23 cellular contexts compared by ENCODE assay signal in genomic region chr20:38864662-38865061, GRCh38. TPM values are rescaled to one million over a fixed set of nuclear protein-coding genes. Genes with fewer than 3 reads are reported as not detected.
A peak's percentile ranks its signal among the peaks of the same experiment; 100 is the strongest.
DNase-seq lines count a peak whose midpoint lies in the region; ATAC-seq, FAIRE-seq and TF ChIP-seq lines count a peak whose summit lies in the region.
"Had no signal": no experiment of that assay in that cellular context is flagged by ENCODE, and none has a peak within 500 bp of the region (broad histone marks: within the 10 kb centered on the region; RNA-seq: fewer than 3 reads in every experiment).

No MANE protein-coding gene starts in this region.

- no peak for TF ChIP-seq POLR2A in GM12878 (IDR thresholded peaks at IDR 0.05; ENCODE audit: low read depth, low read length)

- WGBS in GM12878 (ENCODE audit: insufficient coverage, insufficient replicate concordance, low lambda C conversion rate, missing lambda C conversion rate) = 80% methylated on average over 5 of the region's 5 CpGs

- no peak overlapping the region for H2AFZ ChIP-seq in GM12878 (ENCODE audit: control insufficient read depth, low read depth, low read length)

- SMC1A ChIA-PET in GM12878 (lab: Charles Lee; ENCODE audit: uncharacterized antibody, unreplicated experiment) = interaction anchor here (7.8 to 13.6 kb wide), 3 partner anchors 12 to 56 kb away, joined by 111 to 248 read pairs (median 120); partner anchors contain the start of gene PPP1R16B

- H3K4me1 Mint-ChIP-seq in activated naive CD8-positive, alpha-beta T cell treated with anti-CD3 and anti-CD28 coated beads, Interleukin-2, amount 50 U/mL, for 24 hours = peaks cover 73% of the 10 kb centered on the region
- peaks cover 47% of the 10 kb centered on the region for H3K4me1 Mint-ChIP-seq in activated naive CD8-positive, alpha-beta T cell treated with anti-CD3 and anti-CD28 coated beads for 36 hours
- H3K4me1 Mint-ChIP-seq in stimulated activated effector memory CD8-positive, alpha-beta T cell treated with anti-CD3 and anti-CD28 coated beads, Interleukin-12 subunit alpha, Interleukin-12 subunit beta, amount 100 ng/mL, for 72 hours = peaks cover 71% of the 10 kb centered on the region
- H3K4me1 Mint-ChIP-seq in Calu3 (ENCODE audit: low read depth, unreplicated experiment) = peaks cover 8% of the 10 kb centered on the region

- TF ChIP-seq RAD21 in GM12878 (IDR thresholded peaks at IDR 0.05; ENCODE audit: insufficient read depth, low read depth, low read length) = no peak

- no peak overlapping the region for H3K4me3 ChIP-seq in GM12878
- H3K4me3 ChIP-seq: HAP-1, SJCRH30 had no signal

- POLR2A ChIA-PET in GM12878 (lab: Charles Lee) = interaction anchor here (0.7 to 6.9 kb wide), 3 partner anchors 8 to 124 kb away, joined by 3 to 67 read pairs (median 11); no protein-coding TSS in a partner anchor

- peak overlapping the region; percentile 81 for H3K27ac Mint-ChIP-seq in activated naive CD8-positive, alpha-beta T cell treated with anti-CD3 and anti-CD28 coated beads, Interleukin-2, amount 50 U/mL, for 24 hours
- H3K27ac Mint-ChIP-seq in activated naive CD8-positive, alpha-beta T cell treated with anti-CD3 and anti-CD28 coated beads for 36 hours = no peak overlapping the region
- peak overlapping the region; percentile 96 for H3K27ac Mint-ChIP-seq in stimulated activated effector memory CD8-positive, alpha-beta T cell treated with anti-CD3 and anti-CD28 coated beads, Interleukin-12 subunit alpha, Interleukin-12 subunit beta, amount 100 ng/mL, for 72 hours
- H3K27ac Mint-ChIP-seq in Calu3 (ENCODE audit: unreplicated experiment) = no peak overlapping the region
- H3K27ac Mint-ChIP-seq: type B pancreatic cell had no signal

- in situ Hi-C loops in GM12878 (cut with MboI) = no loop called here

- H3K9me3 ChIP-seq in GM12878 (replicated peaks; ENCODE audit: control insufficient read depth, insufficient read depth, low read length) = no peaks in the 10 kb centered on the region
- H3K9me3 ChIP-seq: HAP-1, SJCRH30 had no signal

- no peak for ATAC-seq in activated naive CD8-positive, alpha-beta T cell treated with anti-CD3 and anti-CD28 coated beads, Interleukin-2, amount 50 U/mL, for 24 hours
- ATAC-seq in GM12878 = no peak
- no peak for ATAC-seq in stimulated activated effector memory CD8-positive, alpha-beta T cell treated with anti-CD3 and anti-CD28 coated beads, Interleukin-12 subunit alpha, Interleukin-12 subunit beta, amount 100 ng/mL, for 72 hours
- no peak for ATAC-seq in HG02840 (IDR thresholded peaks at IDR 0.05; ENCODE audit: low FRiP score, unreplicated experiment)

- no peaks in the 10 kb centered on the region for H4K20me1 ChIP-seq in GM12878 (ENCODE audit: control insufficient read depth, insufficient read depth)

- TF ChIP-seq CTCF in GM12878 (IDR thresholded peaks at IDR 0.05 in 2 of 3, conservative IDR thresholded peaks at IDR 0.05 in 1 of 3; ENCODE audit: control insufficient read depth in 2 of 3, extremely low read depth in 1 of 3, insufficient read depth in 1 of 3, low read depth in 3 of 3, low read length in 3 of 3) = no peak
- no peak for TF ChIP-seq CTCF in Calu3 (IDR thresholded peaks at IDR 0.05; ENCODE audit: unreplicated experiment)

- H3K36me3 ChIP-seq in GM12878 (ENCODE audit: control insufficient read depth in 2 of 2, insufficient read depth in 2 of 2, low read length in 1 of 2) = peaks cover 5 to 9% of the 10 kb centered on the region in 2 experiments
- H3K36me3 ChIP-seq: HAP-1, SJCRH30 had no signal

- BruUV-seq in GM12878 (replicated peaks; lab: Mats Ljungman, UMichigan) (no TSS peak), Calu3 (replicated peaks; lab: Mats Ljungman, UMichigan) (no TSS peak)

- peaks cover 30% of the 10 kb centered on the region for H3K36me3 Mint-ChIP-seq in activated naive CD8-positive, alpha-beta T cell treated with anti-CD3 and anti-CD28 coated beads, Interleukin-2, amount 50 U/mL, for 24 hours (ENCODE audit: low read depth)
- peaks cover 7% of the 10 kb centered on the region for H3K36me3 Mint-ChIP-seq in activated naive CD8-positive, alpha-beta T cell treated with anti-CD3 and anti-CD28 coated beads for 36 hours
- peaks cover 53% of the 10 kb centered on the region for H3K36me3 Mint-ChIP-seq in stimulated activated effector memory CD8-positive, alpha-beta T cell treated with anti-CD3 and anti-CD28 coated beads, Interleukin-12 subunit alpha, Interleukin-12 subunit beta, amount 100 ng/mL, for 72 hours
- no peaks in the 10 kb centered on the region for H3K36me3 Mint-ChIP-seq in Calu3 (ENCODE audit: insufficient read depth, unreplicated experiment)
- H3K36me3 Mint-ChIP-seq: type B pancreatic cell had no signal

- H3K9ac ChIP-seq in GM12878 (ENCODE audit: control insufficient read depth, insufficient read depth, low read length) = peak overlapping the region; percentile 5; the same call in 1 of the 2 replicates

- H3K9me3 Mint-ChIP-seq in activated naive CD8-positive, alpha-beta T cell treated with anti-CD3 and anti-CD28 coated beads, Interleukin-2, amount 50 U/mL, for 24 hours = no peaks in the 10 kb centered on the region
- no peaks in the 10 kb centered on the region for H3K9me3 Mint-ChIP-seq in activated naive CD8-positive, alpha-beta T cell treated with anti-CD3 and anti-CD28 coated beads for 36 hours
- H3K9me3 Mint-ChIP-seq in stimulated activated effector memory CD8-positive, alpha-beta T cell treated with anti-CD3 and anti-CD28 coated beads, Interleukin-12 subunit alpha, Interleukin-12 subunit beta, amount 100 ng/mL, for 72 hours = no peaks in the 10 kb centered on the region
- no peaks in the 10 kb centered on the region for H3K9me3 Mint-ChIP-seq in Calu3 (ENCODE audit: low read depth, unreplicated experiment)
- H3K9me3 Mint-ChIP-seq: type B pancreatic cell had no signal

- CTCF ChIA-PET in GM12878 (lab: Yijun Ruan, JAX) (interaction anchor here (0.7 kb wide), 1 partner anchor 28 kb away, joined by 4 read pairs; no protein-coding TSS in a partner anchor), Calu3 (lab: Charles Lee) (no interaction called here)

- peaks cover 68% of the 10 kb centered on the region for H3K4me1 ChIP-seq in GM12878 (ENCODE audit: control insufficient read depth, insufficient read depth, low read length)
- H3K4me1 ChIP-seq: HAP-1, SJCRH30 had no signal

- FAIRE-seq in GM12878 (lab: Jason Lieb, UNC) = no peak
- FAIRE-seq: bronchial epithelial cell had no signal

- H3K27me3 ChIP-seq in GM12878 (replicated peaks in 1 of 2; ENCODE audit: control insufficient read depth in 2 of 2, insufficient read depth in 2 of 2, low read length in 1 of 2) = no peaks in the 10 kb centered on the region
- H3K27me3 ChIP-seq: SJCRH30 had no signal

- peak overlapping the region; percentile 67 for H3K4me2 ChIP-seq in GM12878 (ENCODE audit: control insufficient read depth, insufficient read depth)

- H3K27me3 Mint-ChIP-seq in activated naive CD8-positive, alpha-beta T cell treated with anti-CD3 and anti-CD28 coated beads, Interleukin-2, amount 50 U/mL, for 24 hours = no peaks in the 10 kb centered on the region
- H3K27me3 Mint-ChIP-seq in activated naive CD8-positive, alpha-beta T cell treated with anti-CD3 and anti-CD28 coated beads for 36 hours = no peaks in the 10 kb centered on the region
- H3K27me3 Mint-ChIP-seq in Calu3 (ENCODE audit: unreplicated experiment) = no peaks in the 10 kb centered on the region

- no peak for DNase-seq in activated naive CD8-positive, alpha-beta T cell treated with anti-CD3 and anti-CD28 coated beads, Interleukin-2, amount 50 U/mL, for 24 hours
- DNase-seq in activated naive CD8-positive, alpha-beta T cell treated with anti-CD3 and anti-CD28 coated beads for 36 hours = no peak
- DNase-seq in NCI-H69 (lab: John Stamatoyannopoulos, UW) (peak; percentile 11), GM12878 (ENCODE audit: low read depth, low spot score) (no peak), NCI-H2107 (lab: John Stamatoyannopoulos, UW) (no peak), Calu3 (no peak)
- no peak for DNase-seq in stimulated activated effector memory CD8-positive, alpha-beta T cell treated with anti-CD3 and anti-CD28 coated beads, Interleukin-12 subunit alpha, Interleukin-12 subunit beta, amount 100 ng/mL, for 72 hours (ENCODE audit: low spot score in 2 of 2)
- DNase-seq: activated effector memory CD4-positive, alpha-beta T cell treated with anti-CD3 and anti-CD28 coated beads, Interleukin-2, amount 50 U/mL, for 16 hours; DMS79; hypothalamus; islet precursor cell; Kasumi-1; NCI-H524 treated with DMSO at 0.1 percent for 48 hours; SJCRH30; stimulated activated CD4-positive, alpha-beta T cell treated with anti-CD3 and anti-CD28 coated beads, Interleukin-4, amount 100 ng/mL, for 4 hours; T1000 had no signal

- H3K27ac ChIP-seq in GM12878 (ENCODE audit: control insufficient read depth, insufficient read depth) = peak overlapping the region; percentile 97
- H3K27ac ChIP-seq: epithelial cell of prostate, SJCRH30 had no signal

- intact Hi-C loops in GM12878 (cut with micrococcal nuclease; ENCODE audit: unreplicated experiment) = no loop called here
- intact Hi-C loops in Calu3 (cut with micrococcal nuclease; ENCODE audit: unreplicated experiment) = no loop called here

- RAD21 ChIA-PET in GM12878 (lab: Charles Lee; ENCODE audit: unreplicated experiment) = interaction anchor here (0.6 to 10.1 kb wide), 5 partner anchors 10 to 57 kb away, joined by 3 to 116 read pairs (median 50); partner anchors contain the start of gene PPP1R16B

- H3K4me3 Mint-ChIP-seq in activated naive CD8-positive, alpha-beta T cell treated with anti-CD3 and anti-CD28 coated beads, Interleukin-2, amount 50 U/mL, for 24 hours = no peak overlapping the region
- no peak overlapping the region for H3K4me3 Mint-ChIP-seq in activated naive CD8-positive, alpha-beta T cell treated with anti-CD3 and anti-CD28 coated beads for 36 hours
- peak overlapping the region; percentile 68 for H3K4me3 Mint-ChIP-seq in stimulated activated effector memory CD8-positive, alpha-beta T cell treated with anti-CD3 and anti-CD28 coated beads, Interleukin-12 subunit alpha, Interleukin-12 subunit beta, amount 100 ng/mL, for 72 hours
- H3K4me3 Mint-ChIP-seq in Calu3 (ENCODE audit: low read depth, unreplicated experiment) = no peak overlapping the region
- H3K4me3 Mint-ChIP-seq: type B pancreatic cell had no signal

- no peak for TF ChIP-seq EP300 in GM12878 (IDR thresholded peaks at IDR 0.05; ENCODE audit: borderline replicate concordance in 1 of 2, control insufficient read depth in 1 of 2, low read depth in 2 of 2, low read length in 2 of 2)

- peaks cover 81% of the 10 kb centered on the region for H3K79me2 ChIP-seq in GM12878 (ENCODE audit: control insufficient read depth, insufficient read depth, low read length)

RNA-seq across cellular contexts. Expression of gene PPP1R16B, which starts 59.2 kb away (rescaled TPM):
- total RNA-seq in activated naive CD8-positive, alpha-beta T cell treated with anti-CD3 and anti-CD28 coated beads for 36 hours = 10 to 100 TPM; 65.3 to 65.4 TPM
- total RNA-seq in GM12878 (2013; cell fraction: nucleolus; rRNA removed) = 41.2 and 47.8 TPM in 2 replicates
- total RNA-seq in GM12878 (2014; rRNA removed) = 81.0 and 83.9 TPM in 2 replicates
- 63.2 and 66.5 TPM in 2 replicates for total RNA-seq in GM12878 (2014; rRNA removed; fragmentation: Illumina TruSeq; extraction: Trizol)
- 89.9 and 90.2 TPM in 2 replicates for total RNA-seq in GM12878 (2021)
- polyA plus RNA-seq in GM12878 (2011; ENCODE audit: low read depth) = 42.7 TPM
- 48.4 and 66.8 TPM in 2 replicates for polyA plus RNA-seq in GM12878 (2011; rRNA removed)
- 71.6 and 82.8 TPM in 2 replicates for polyA plus RNA-seq in GM12878 (2011; cell fraction: cytosol; rRNA removed)
- polyA plus RNA-seq in GM12878 (2011; cell fraction: nucleus; rRNA removed) = 64.3 and 67.1 TPM in 2 replicates
- 56.6 and 60.9 TPM in 2 replicates for polyA plus RNA-seq in GM12878 (2012)
- polyA plus RNA-seq in GM12878 (2014; fragmentation: Illumina TruSeq; extraction: Trizol) = 54.4 and 64.6 TPM in 2 replicates
- polyA plus RNA-seq in GM12878 (2014; fragmentation: Nextera tagmentation; extraction: Ambion mirVana) = 10 to 100 TPM; 13.4 to 14.2 TPM
- 61.4 and 61.5 TPM in 2 replicates for polyA plus RNA-seq in GM12878 (2014; rRNA removed)
- 10 to 100 TPM; 72.2 to 77.5 TPM for polyA plus RNA-seq in GM12878 (2016; fragmentation: Nextera tagmentation; extraction: Ambion mirVana)
- 111 and 162 TPM in 2 replicates for polyA minus RNA-seq in GM12878 (2011; rRNA and poly(A)+ RNA removed)
- 42.0 and 46.7 TPM in 2 replicates for polyA minus RNA-seq in GM12878 (2011; cell fraction: cytosol; rRNA and poly(A)+ RNA removed)
- 13.7 and 24.2 TPM in 2 replicates for polyA minus RNA-seq in GM12878 (2011; cell fraction: nucleus; rRNA and poly(A)+ RNA removed)
- 0.10 TPM in 1 of 2 replicates, not detected in the other for total RNA-seq in Calu3 (2022)
- total RNA-seq: fibroblast of villous mesenchyme had no signal
- polyA plus RNA-seq: AG04450 had no signal

Comparison
In these comparisons a context has a peak if more than half of its experiments do, and no peak if none do; other contexts are left out.
1. H3K27ac Mint-ChIP-seq: peak in activated naive CD8-positive, alpha-beta T cell treated with anti-CD3 and anti-CD28 coated beads, Interleukin-2, amount 50 U/mL, for 24 hours (single experiment) and stimulated activated effector memory CD8-positive, alpha-beta T cell treated with anti-CD3 and anti-CD28 coated beads, Interleukin-12 subunit alpha, Interleukin-12 subunit beta, amount 100 ng/mL, for 72 hours (single experiment); none in activated naive CD8-positive, alpha-beta T cell treated with anti-CD3 and anti-CD28 coated beads for 36 hours (single experiment) and Calu3 (single experiment).
2. RNA of gene PPP1R16B, which starts 59.2 kb away (total RNA-seq): 41.2 to 90.2 TPM in GM12878 and 65.3 to 65.4 TPM in activated naive CD8-positive, alpha-beta T cell treated with anti-CD3 and anti-CD28 coated beads for 36 hours; 0.10 TPM in Calu3; every median in the first group is over 10 times any median in the second.